Comparison of ENCODE assay signal across 1 cellular context in genomic region chr1:26122988-26123973, GRCh38.
A peak's percentile ranks its signal among the peaks of the same experiment; 100 is the strongest.
TF ChIP-seq lines count a peak whose summit lies in the region.

No MANE protein-coding gene starts in this region.

TF ChIP-seq in K562, 482 proteins besides CTCF, POLR2A, EP300 and RAD21 (continued from another document and continues in another):
- peak; percentile 48 to 59; a peak in 2 of 4 replicates for TF ChIP-seq MNT (conservative IDR thresholded peaks at IDR 0.05)
- no peak for TF ChIP-seq TCFL5 (CRISPR knock-in tag; conservative IDR thresholded peaks at IDR 0.05)
- no peak for TF ChIP-seq SETDB1 (IDR thresholded peaks at IDR 0.05; ENCODE audit: low read length)
- no peak for TF ChIP-seq SRSF7 (optimal IDR thresholded peaks at IDR 0.05; ENCODE audit: low read depth, low read length)
- TF ChIP-seq RBM34 (IDR thresholded peaks at IDR 0.05; ENCODE audit: borderline replicate concordance, insufficient read depth, low read length), result no peak
- TF ChIP-seq SLC30A9 (CRISPR knock-in tag; IDR thresholded peaks at IDR 0.05), result no peak
- peak; percentile 92 for TF ChIP-seq ZNF766 (CRISPR knock-in tag; conservative IDR thresholded peaks at IDR 0.05)
- TF ChIP-seq TAL1 (IDR thresholded peaks at IDR 0.05), result no peak
- TF ChIP-seq WHSC1 (IDR thresholded peaks at IDR 0.05; ENCODE audit: low read length), result no peak
- TF ChIP-seq NCOR1 (IDR thresholded peaks at IDR 0.05), result peak; percentile 60; the same call in 1 of the 2 replicates
- 0 out of 2 replicates have a peak, but pooled peaks have one; percentile 10 for TF ChIP-seq TRIM28 (IDR thresholded peaks at IDR 0.05)
- peak; percentile 32; the same call in 1 of the 2 replicates for TF ChIP-seq IRF9 (tag; IDR thresholded peaks at IDR 0.05)
- no peak for TF ChIP-seq ZNF124 (CRISPR knock-in tag; IDR thresholded peaks at IDR 0.05)
- no peak for TF ChIP-seq ZZZ3 (IDR thresholded peaks at IDR 0.05)
- TF ChIP-seq ZBTB49 (CRISPR knock-in tag; IDR thresholded peaks at IDR 0.05; ENCODE audit: borderline replicate concordance), result no peak
- peak; percentile 34; the same call in 1 of the 2 replicates for TF ChIP-seq ZNF316 (IDR thresholded peaks at IDR 0.05)
- TF ChIP-seq HDAC3 (IDR thresholded peaks at IDR 0.05; ENCODE audit: borderline replicate concordance, partially characterized antibody), result peak; percentile 53
- peak; percentile 49; the same call in 1 of the 2 replicates for TF ChIP-seq RBFOX2 (IDR thresholded peaks at IDR 0.05; ENCODE audit: low read depth, low read length)
- no peak for TF ChIP-seq TGIF2 (CRISPR knock-in tag; IDR thresholded peaks at IDR 0.05)
- TF ChIP-seq HNRNPUL1 (IDR thresholded peaks at IDR 0.05; ENCODE audit: low read length), result no peak
- peak; percentile 79 for TF ChIP-seq NFRKB (IDR thresholded peaks at IDR 0.05; ENCODE audit: low read depth)
- TF ChIP-seq KLF13 (tag; IDR thresholded peaks at IDR 0.05; ENCODE audit: borderline replicate concordance, low read depth), result peak; percentile 48; the same call in 1 of the 2 replicates
- no peak for TF ChIP-seq RFX7 (CRISPR knock-in tag; IDR thresholded peaks at IDR 0.05)
- TF ChIP-seq CHAMP1 (IDR thresholded peaks at IDR 0.05), result no peak; the same call in 1 of the 2 replicates
- peak; percentile 20 to 28 for TF ChIP-seq NCOA2 (IDR thresholded peaks at IDR 0.05; ENCODE audit: partially characterized antibody in 2 of 2)
- TF ChIP-seq E2F4 (CRISPR knock-in tag; IDR thresholded peaks at IDR 0.05; ENCODE audit: low read depth), result no peak
- no peak for TF ChIP-seq ETV5 (CRISPR knock-in tag; IDR thresholded peaks at IDR 0.05; ENCODE audit: low read depth)
- no peak for TF ChIP-seq KHSRP (IDR thresholded peaks at IDR 0.05)
- TF ChIP-seq FOXM1 (IDR thresholded peaks at IDR 0.05; ENCODE audit: low read depth), result peak; percentile 60; the same call in 1 of the 2 replicates
- no peak for TF ChIP-seq FOXM1 (CRISPR knock-in tag; IDR thresholded peaks at IDR 0.05; ENCODE audit: low read depth)
- TF ChIP-seq STAT5B (CRISPR knock-in tag; IDR thresholded peaks at IDR 0.05), result no peak
- TF ChIP-seq FOXP4 (CRISPR knock-in tag; IDR thresholded peaks at IDR 0.05; ENCODE audit: borderline replicate concordance), result no peak
- no peak for TF ChIP-seq ZNF740 (CRISPR knock-in tag; IDR thresholded peaks at IDR 0.05)
- no peak for TF ChIP-seq ZNF740 (tag; IDR thresholded peaks at IDR 0.05)
- peak; percentile 64; the same call in 1 of the 2 replicates for TF ChIP-seq MGA (IDR thresholded peaks at IDR 0.05)
- 0 out of 2 replicates have a peak, but pooled peaks have one; percentile 75 for TF ChIP-seq ZNF589 (CRISPR knock-in tag; IDR thresholded peaks at IDR 0.05; ENCODE audit: low read depth)
- no peak for TF ChIP-seq POLR2B (IDR thresholded peaks at IDR 0.05; ENCODE audit: low read depth, partially characterized antibody)
- TF ChIP-seq SRSF3 (IDR thresholded peaks at IDR 0.05; ENCODE audit: insufficient read depth, low read length), result no peak
